8 cellular contexts compared by ENCODE assay signal in genomic region chr3:69084326-69084667, GRCh38. TPM values are rescaled to one million over a fixed set of nuclear protein-coding genes. Genes with fewer than 3 reads are reported as not detected.
A peak's percentile ranks its signal among the peaks of the same experiment; 100 is the strongest.
DNase-seq lines count a peak whose midpoint lies in the region; ATAC-seq and TF ChIP-seq lines count a peak whose summit lies in the region.

No MANE protein-coding gene starts in this region.

- H3K27me3 Mint-ChIP-seq in immature natural killer cell (ENCODE audit: low read depth in 3 of 3): peaks cover 0 to 4% (median 4%) of the 10 kb centered on the region in 3 donors
- no peaks in the 10 kb centered on the region for H3K27me3 Mint-ChIP-seq in stimulated activated naive B cell treated with anti-CD40 and anti-IgM and Interleukin-4, amounts not matched to agents 10 μg/mL and 1 μg/mL and 100 μg/mL, for 72 hours

- TF ChIP-seq CTCF in ascending aorta (IDR thresholded peaks at IDR 0.05): no peak
- TF ChIP-seq CTCF in GM10248 (IDR thresholded peaks at IDR 0.05; ENCODE audit: control extremely low read depth, extremely low read depth, low read depth, missing control alignments): no peak

- no peaks in the 10 kb centered on the region for H3K9me3 Mint-ChIP-seq in immature natural killer cell
- no peaks in the 10 kb centered on the region for H3K9me3 Mint-ChIP-seq in stimulated activated naive B cell treated with anti-CD40 and anti-IgM and Interleukin-4, amounts not matched to agents 10 μg/mL and 1 μg/mL and 100 μg/mL, for 72 hours

- H3K9me3 ChIP-seq in ascending aorta: no peaks in the 10 kb centered on the region

- POLR2A ChIA-PET in GM10248 (lab: Yijun Ruan, JAX): interaction anchor here (1.0 kb wide), 1 partner anchor 8 kb away, joined by 4 read pairs; no protein-coding TSS in a partner anchor

- H3K4me1 ChIP-seq in ascending aorta: peaks cover 12 to 50% of the 10 kb centered on the region in 2 donors

- H3K36me3 ChIP-seq in ascending aorta: no peaks in the 10 kb centered on the region

- H3K4me3 Mint-ChIP-seq in immature natural killer cell: peak overlapping the region; percentile 89 to 98 (median 96)
- H3K4me3 Mint-ChIP-seq in stimulated activated naive B cell treated with anti-CD40 and anti-IgM and Interleukin-4, amounts not matched to agents 10 μg/mL and 1 μg/mL and 100 μg/mL, for 72 hours: peak overlapping the region; percentile 92 to 98

- H3K4me1 Mint-ChIP-seq in immature natural killer cell: peaks cover 80 to 86% of the 10 kb centered on the region in 2 donors
- peaks cover 26 to 55% of the 10 kb centered on the region in 2 donors for H3K4me1 Mint-ChIP-seq in stimulated activated naive B cell treated with anti-CD40 and anti-IgM and Interleukin-4, amounts not matched to agents 10 μg/mL and 1 μg/mL and 100 μg/mL, for 72 hours

- DNase-seq in EH (ENCODE audit: low read depth): peak; percentile 81
- peak; percentile 46 for DNase-seq in HS-27A (ENCODE audit: low read depth)
- no peak for DNase-seq in ascending aorta (ENCODE audit: low spot score in 2 of 2)
- DNase-seq in immature natural killer cell: no peak
- no peak for DNase-seq in stimulated activated naive B cell treated with anti-CD40 and anti-IgM and Interleukin-4, amounts not matched to agents 10 μg/mL and 1 μg/mL and 100 μg/mL, for 72 hours
- DNase-seq in GF-D8 (lab: John Stamatoyannopoulos, UW): no peak
- DNase-seq in GM10248 (ENCODE audit: extremely low spot score): no peak
- no peak for DNase-seq in stimulated activated naive CD4-positive, alpha-beta T cell treated with Interleukin-2 at 50 U/mL for 16 hours (lab: John Stamatoyannopoulos, UW)

- H3K27ac Mint-ChIP-seq in immature natural killer cell: peak overlapping the region; percentile 94 to 99 (median 95)
- peak overlapping the region; percentile 93 for H3K27ac Mint-ChIP-seq in stimulated activated naive B cell treated with anti-CD40 and anti-IgM and Interleukin-4, amounts not matched to agents 10 μg/mL and 1 μg/mL and 100 μg/mL, for 72 hours

- H3K36me3 Mint-ChIP-seq in immature natural killer cell: peaks cover 0 to 4% (median 0%) of the 10 kb centered on the region in 3 donors
- peaks cover 10 to 12% of the 10 kb centered on the region in 2 donors for H3K36me3 Mint-ChIP-seq in stimulated activated naive B cell treated with anti-CD40 and anti-IgM and Interleukin-4, amounts not matched to agents 10 μg/mL and 1 μg/mL and 100 μg/mL, for 72 hours

- intact Hi-C loops in ascending aorta (cut with DNase I): no loop called here

- H3K4me3 ChIP-seq in ascending aorta: peak overlapping the region; percentile 54 to 87

- H3K27me3 ChIP-seq in ascending aorta: no peaks in the 10 kb centered on the region

- H3K27ac ChIP-seq in ascending aorta: peak overlapping the region; percentile 94

- CTCF ChIA-PET in GM10248 (lab: Yijun Ruan, JAX): interaction anchor here (0.8 to 1.9 kb wide), 8 partner anchors 9 to 72 kb away, joined by 3 to 7 read pairs (median 3); no protein-coding TSS in a partner anchor

- ATAC-seq in stimulated activated naive B cell treated with anti-CD40 and anti-IgM and Interleukin-4, amounts not matched to agents 10 μg/mL and 1 μg/mL and 100 μg/mL, for 72 hours (replicated peaks): no peak

RNA-seq across cellular contexts. Expression of gene ARL6IP5, which starts 0.4 kb away (rescaled TPM):
- 134 TPM for total RNA-seq in ascending aorta
- 100 to 1,000 TPM; 423 to 653 (median 503) TPM for polyA plus RNA-seq in immature natural killer cell

RNA-seq across cellular contexts. Expression of gene UBA3, which starts 4.1 kb away (rescaled TPM):
- 18.2 TPM for total RNA-seq in ascending aorta
- 100 to 1,000 TPM in 1 of 3 donors, 10 to 100 TPM in 2; 45.3 to 110 (median 47.1) TPM for polyA plus RNA-seq in immature natural killer cell

RNA-seq across cellular contexts. Expression of gene TMF1, which starts 32.2 kb away (rescaled TPM):
- total RNA-seq in ascending aorta: 35.2 TPM
- polyA plus RNA-seq in immature natural killer cell: 10 to 100 TPM; 18.5 to 41.0 (median 22.4) TPM

RNA-seq across cellular contexts. Expression of gene LMOD3, which starts 38.1 kb away (rescaled TPM):
- not detected for total RNA-seq in ascending aorta
- under 1 TPM in 2 of 3 donors, not detected in 1; 0.08 to 0.13 TPM for polyA plus RNA-seq in immature natural killer cell

Comparison
In these comparisons a context has a peak if more than half of its experiments do, and no peak if none do; other contexts are left out.
1. DNase-seq: peak in EH (single experiment) and HS-27A (single experiment); none in ascending aorta (0 of 2), immature natural killer cell (0 of 3), stimulated activated naive B cell treated with anti-CD40 and anti-IgM and Interleukin-4, amounts not matched to agents 10 μg/mL and 1 μg/mL and 100 μg/mL, for 72 hours (single experiment), GF-D8 (single experiment), GM10248 (single experiment) and stimulated activated naive CD4-positive, alpha-beta T cell treated with Interleukin-2 at 50 U/mL for 16 hours (single experiment).